Comparison of ENCODE assay signal across 8 cellular contexts in genomic region chr9:22009563-22009867, GRCh38. TPM values are rescaled to one million over a fixed set of nuclear protein-coding genes. Genes with fewer than 3 reads are reported as not detected.
DNase-seq lines count a peak whose midpoint lies in the region; ATAC-seq and TF ChIP-seq lines count a peak whose summit lies in the region.

No MANE protein-coding gene starts in this region.

- H3K4me3 ChIP-seq in H7 (ENCODE audit: insufficient read depth, low read depth, low read length) (peak overlapping the region; percentile 68), hepatocyte (no peak overlapping the region), testis (peak overlapping the region; percentile 65 to 75)

- DNase-seq in H7 = no peak
- DNase-seq in RWPE1 (ENCODE audit: low spot score) = no peak
- DNase-seq in hepatocyte (ENCODE audit: low spot score) = no peak
- DNase-seq in testis = no peak
- DNase-seq in SHP77 (lab: John Stamatoyannopoulos, UW) = no peak
- no peak for DNase-seq in EL
- no peak for DNase-seq in NCI-H128 (lab: John Stamatoyannopoulos, UW; ENCODE audit: unreplicated experiment)

- TF ChIP-seq CTCF in RWPE1 (conservative IDR thresholded peaks at IDR 0.05; ENCODE audit: low read depth) (no peak), hepatocyte (IDR thresholded peaks at IDR 0.05; ENCODE audit: poor library complexity) (no peak), testis (IDR thresholded peaks at IDR 0.05) (peak in 1 of 3 experiments; percentile 45)

- H3K36me3 ChIP-seq in H7 (replicated peaks; ENCODE audit: control insufficient read depth, insufficient read depth, low read length) (no peaks in the 10 kb centered on the region), hepatocyte (replicated peaks; ENCODE audit: insufficient read depth, low read depth) (no peaks in the 10 kb centered on the region), testis (ENCODE audit: low read depth, missing control alignments) (no peaks in the 10 kb centered on the region)

- POLR2A ChIA-PET in RWPE1 (lab: Yijun Ruan, JAX; ENCODE audit: low non-redundant PET) = interaction anchor here (1.1 to 1.8 kb wide), 4 partner anchors 15 to 110 kb away, joined by 3 to 14 read pairs (median 4); partner anchors contain the start of genes CDKN2A and CDKN2B-AS1

- no peaks in the 10 kb centered on the region for H3K79me2 ChIP-seq in hepatocyte

- H4K20me1 ChIP-seq in hepatocyte (ENCODE audit: insufficient read depth, poor library complexity, severe bottlenecking) = no peaks in the 10 kb centered on the region

- CTCF ChIA-PET in RWPE1 (lab: Yijun Ruan, JAX) = interaction anchor here (0.6 to 3.2 kb wide), 15 partner anchors 16 to 229 kb away, joined by 3 to 40 read pairs (median 7); partner anchors contain the start of genes CDKN2A and CDKN2B-AS1

- peaks cover 55% of the 10 kb centered on the region for H3K27me3 ChIP-seq in H7 (ENCODE audit: control insufficient read depth, insufficient read depth, low read length)
- peaks cover 35% of the 10 kb centered on the region for H3K27me3 ChIP-seq in hepatocyte
- no peaks in the 10 kb centered on the region for H3K27me3 ChIP-seq in testis

- peak overlapping the region; percentile 42 for H2AFZ ChIP-seq in hepatocyte

- peak overlapping the region; percentile 89 for H3K4me2 ChIP-seq in hepatocyte

- H3K27ac ChIP-seq in RWPE1 (peak overlapping the region; percentile 97), hepatocyte (no peak overlapping the region), testis (peak overlapping the region in 1 of 2 donors; percentile 93)

- no peaks in the 10 kb centered on the region for H3K9me2 ChIP-seq in hepatocyte (replicated peaks; ENCODE audit: insufficient read depth)

- WGBS in hepatocyte (ENCODE audit: low lambda C conversion rate, missing lambda C conversion rate) = 14% methylated on average over 5 of the region's 5 CpGs
- 10% methylated on average over 5 of the region's 5 CpGs for WGBS in testis, 2 donors

- H3K4me1 ChIP-seq in hepatocyte (ENCODE audit: insufficient read depth) (no peaks in the 10 kb centered on the region), testis (no peaks in the 10 kb centered on the region)

- intact Hi-C loops in testis (cut with DNase I; ENCODE audit: low total_unique reads) = no loop called here

- no peak for TF ChIP-seq POLR2A in testis (IDR thresholded peaks at IDR 0.05)

- peak; percentile 46 for ATAC-seq in GM18502 (IDR thresholded peaks at IDR 0.05; ENCODE audit: poor library complexity, unreplicated experiment)

- no peaks in the 10 kb centered on the region for H3K9me3 ChIP-seq in hepatocyte (ENCODE audit: low read depth)
- H3K9me3 ChIP-seq in testis = no peaks in the 10 kb centered on the region

RNA-seq across cellular contexts. Expression of gene CDKN2B, which starts 0.4 kb away (rescaled TPM):
- total RNA-seq in H7 (2014; rRNA removed; shearing (Covaris generic)) = 0.76 TPM in 1 of 2 replicates, not detected in the other
- total RNA-seq in hepatocyte (8.5 and 18.6 TPM in 2 replicates), testis (10 to 100 TPM; 17.3 to 28.7 TPM)
- polyA plus RNA-seq in hepatocyte (6.0 and 15.1 TPM in 2 replicates), testis (ENCODE audit: insufficient read depth, low read depth, low replicate concordance) (11.8 TPM)

RNA-seq across cellular contexts. Expression of gene CDKN2B-AS1, which starts 14.9 kb away (rescaled TPM):
- total RNA-seq in H7 (2014; rRNA removed; shearing (Covaris generic)) = 0.07 TPM in 1 of 2 replicates, not detected in the other
- total RNA-seq in hepatocyte (0.27 and 1.1 TPM in 2 replicates), testis (1 to 10 TPM; 3.0 to 3.5 TPM)
- polyA plus RNA-seq in hepatocyte (0.26 and 0.68 TPM in 2 replicates), testis (ENCODE audit: insufficient read depth, low read depth, low replicate concordance) (2.2 TPM)

RNA-seq across cellular contexts. Expression of gene CDKN2A, which starts 15.3 kb away (rescaled TPM):
- total RNA-seq in H7 (2014; rRNA removed; shearing (Covaris generic)) = not detected in 2 replicates
- total RNA-seq in hepatocyte (0.76 and 0.90 TPM in 2 replicates), testis (10 to 100 TPM; 20.4 to 67.5 TPM)
- polyA plus RNA-seq in hepatocyte (2.9 and 4.8 TPM in 2 replicates), testis (ENCODE audit: insufficient read depth, low read depth, low replicate concordance) (12.9 TPM)

Comparison
In these comparisons a context has a peak if more than half of its experiments do, and no peak if none do; other contexts are left out.
1. RNA of gene CDKN2A, which starts 15.3 kb away (total RNA-seq): 20.4 to 67.5 TPM in testis; 0.76 to 0.90 TPM in hepatocyte and not detected in H7; every median in the first group is over 10 times any median in the second.